11 cellular contexts compared by ENCODE assay signal in genomic region chr13:98976941-98977340, GRCh38. TPM values are rescaled to one million over a fixed set of nuclear protein-coding genes. Genes with fewer than 3 reads are reported as not detected.
DNase-seq lines count a peak whose midpoint lies in the region; ATAC-seq and TF ChIP-seq lines count a peak whose summit lies in the region.
"Had no signal": no experiment of that assay in that cellular context is flagged by ENCODE, and none has a peak within 500 bp of the region (broad histone marks: within the 10 kb centered on the region; RNA-seq: fewer than 3 reads in every experiment).

No MANE protein-coding gene starts in this region.

- no peak overlapping the region for H2AFZ ChIP-seq in mesenchymal stem cell (ENCODE audit: low read depth, low read length)

- no peak overlapping the region for H3K23ac ChIP-seq in mesenchymal stem cell (ENCODE audit: low read length in 2 of 2)

- DNase-seq in LHCN-M2 (ENCODE audit: low read depth) (peak; percentile 33), mesenchymal stem cell (peak; percentile 38), superior temporal gyrus (ENCODE audit: extremely low spot score) (peak; percentile 71), NCI-H1436 treated with DMSO at 0.1 percent for 48 hours (lab: John Stamatoyannopoulos, UW) (no peak)
- DNase-seq in activated T-cell treated with anti-CD3 and anti-CD28 coated beads, Interleukin-2, amount 50 U/mL, for 1 hour: no peak
- no peak for DNase-seq in activated CD8-positive, alpha-beta T cell treated with anti-CD3 and anti-CD28 coated beads for 36 hours
- DNase-seq: effector memory CD4-positive, alpha-beta T cell; stimulated activated CD4-positive, alpha-beta T cell treated with anti-CD3 and anti-CD28 coated beads, Interleukin-4, amount 100 ng/mL, for 4 hours had no signal

- H2BK120ac ChIP-seq in mesenchymal stem cell (ENCODE audit: low read depth, low read length): no peak overlapping the region

- no peak overlapping the region for H3K27ac Mint-ChIP-seq in activated CD8-positive, alpha-beta T cell treated with anti-CD3 and anti-CD28 coated beads for 36 hours
- H3K27ac Mint-ChIP-seq: memory B cell had no signal

- no peak overlapping the region for H3K18ac ChIP-seq in mesenchymal stem cell (ENCODE audit: low read depth in 1 of 2, low read length in 2 of 2)

- no peaks in the 10 kb centered on the region for H3K9me3 Mint-ChIP-seq in activated CD8-positive, alpha-beta T cell treated with anti-CD3 and anti-CD28 coated beads for 36 hours
- H3K9me3 Mint-ChIP-seq: memory B cell had no signal

- WGBS in mesenchymal stem cell: 20% methylated on average over 1 of the region's 2 CpGs

- peak overlapping the region in 1 of 2 experiments; percentile 78 for H3K4me3 ChIP-seq in mesenchymal stem cell (ENCODE audit: insufficient read depth in 1 of 2, low read depth in 1 of 2, low read length in 2 of 2)

- ATAC-seq in HG02852 (IDR thresholded peaks at IDR 0.05; ENCODE audit: unreplicated experiment): no peak
- ATAC-seq in activated CD8-positive, alpha-beta T cell treated with anti-CD3 and anti-CD28 coated beads for 36 hours: no peak

- H3K4me1 ChIP-seq in mesenchymal stem cell (ENCODE audit: control insufficient read depth, insufficient read depth, low read depth, low read length): peaks cover 18% of the 10 kb centered on the region

- TF ChIP-seq CTCF in activated CD8-positive, alpha-beta T cell treated with anti-CD3 and anti-CD28 coated beads for 36 hours (IDR thresholded peaks at IDR 0.05): no peak

- H2BK5ac ChIP-seq in mesenchymal stem cell (ENCODE audit: low read depth, low read length, poor library complexity, severe bottlenecking): no peak overlapping the region

- CTCF ChIA-PET in activated CD8-positive, alpha-beta T cell treated with anti-CD3 and anti-CD28 coated beads for 36 hours (lab: Charles Lee): interaction anchor here (1.8 to 2.3 kb wide), 2 partner anchors 52 to 137 kb away, joined by 5 to 7 read pairs; no protein-coding TSS in a partner anchor

- H2BK15ac ChIP-seq in mesenchymal stem cell (ENCODE audit: low read depth, poor library complexity, severe bottlenecking): no peak overlapping the region

- H3K36me3 ChIP-seq in mesenchymal stem cell (ENCODE audit: control insufficient read depth in 1 of 2, insufficient read depth in 2 of 2, low read depth in 1 of 2, low read length in 2 of 2): no peaks in the 10 kb centered on the region

- no peak overlapping the region for H3K4ac ChIP-seq in mesenchymal stem cell (ENCODE audit: low read depth in 1 of 2, low read length in 2 of 2)

- no peaks in the 10 kb centered on the region for H3K27me3 ChIP-seq in mesenchymal stem cell (ENCODE audit: control insufficient read depth in 1 of 2, insufficient read depth in 1 of 2, low read length in 2 of 2)

- H2BK12ac ChIP-seq in mesenchymal stem cell (ENCODE audit: low read length in 2 of 2): no peak overlapping the region

- H4K91ac ChIP-seq in mesenchymal stem cell (ENCODE audit: low read length): no peak overlapping the region

- H3K4me3 Mint-ChIP-seq in activated CD8-positive, alpha-beta T cell treated with anti-CD3 and anti-CD28 coated beads for 36 hours: no peak overlapping the region
- H3K4me3 Mint-ChIP-seq: memory B cell had no signal

- H3K9me3 ChIP-seq in mesenchymal stem cell (ENCODE audit: control insufficient read depth, low read length): no peaks in the 10 kb centered on the region

- H3K4me2 ChIP-seq in mesenchymal stem cell (ENCODE audit: low read length, poor library complexity, severe bottlenecking): peak overlapping the region; percentile 61

- POLR2A ChIA-PET in activated CD8-positive, alpha-beta T cell treated with anti-CD3 and anti-CD28 coated beads for 36 hours (lab: Charles Lee): interaction anchor here (0.6 to 1.7 kb wide), 2 partner anchors 16 to 426 kb away, joined by 3 to 4 read pairs; no protein-coding TSS in a partner anchor

- H3K4me1 Mint-ChIP-seq in activated CD8-positive, alpha-beta T cell treated with anti-CD3 and anti-CD28 coated beads for 36 hours (ENCODE audit: low read depth): peaks cover 71% of the 10 kb centered on the region

- intact Hi-C loops in activated CD8-positive, alpha-beta T cell treated with anti-CD3 and anti-CD28 coated beads for 36 hours (cut with micrococcal nuclease): loop anchor here (5.0 kb wide), 1 partner anchor 85 kb away; no protein-coding TSS in a partner anchor

- H3K27me3 Mint-ChIP-seq in activated CD8-positive, alpha-beta T cell treated with anti-CD3 and anti-CD28 coated beads for 36 hours: no peaks in the 10 kb centered on the region
- H3K27me3 Mint-ChIP-seq: memory B cell had no signal

- peaks cover 5% of the 10 kb centered on the region for H3K36me3 Mint-ChIP-seq in activated CD8-positive, alpha-beta T cell treated with anti-CD3 and anti-CD28 coated beads for 36 hours (ENCODE audit: low read depth)

- H3K14ac ChIP-seq in mesenchymal stem cell (ENCODE audit: low read length in 2 of 2): no peak overlapping the region

- H3K27ac ChIP-seq in cingulate gyrus (ENCODE audit: low read depth, low read length): peak overlapping the region; percentile 95
- peak overlapping the region; percentile 97 for H3K27ac ChIP-seq in mesenchymal stem cell (ENCODE audit: low read length, poor library complexity, severe bottlenecking)

- H4K8ac ChIP-seq in mesenchymal stem cell (ENCODE audit: low read length): no peak overlapping the region

- no peak overlapping the region for H2AK5ac ChIP-seq in mesenchymal stem cell (ENCODE audit: low read length, severe bottlenecking)

- peaks cover 3% of the 10 kb centered on the region for H3K79me1 ChIP-seq in mesenchymal stem cell (replicated peaks; ENCODE audit: low read length, poor library complexity, severe bottlenecking)

- H3K9ac ChIP-seq in mesenchymal stem cell (ENCODE audit: low read length): peak overlapping the region; percentile 55

RNA-seq across cellular contexts. Expression of gene DOCK9, which starts 0.9 kb away (rescaled TPM):
- total RNA-seq in LHCN-M2 (2014; rRNA removed): 69.2 and 100 TPM in 2 replicates
- 23.5 TPM for polyA plus RNA-seq in LHCN-M2 (2012)
- 22.0 TPM for polyA plus RNA-seq in mesenchymal stem cell (2013, experiment 1 of 2)
- 20.8 TPM for polyA plus RNA-seq in mesenchymal stem cell (2013, experiment 2 of 2)
- total RNA-seq in activated CD8-positive, alpha-beta T cell treated with anti-CD3 and anti-CD28 coated beads for 36 hours: 10 to 100 TPM; 33.4 to 36.9 TPM

Comparison
In these comparisons a context has a peak if more than half of its experiments do, and no peak if none do; other contexts are left out.
1. DNase-seq: peak in LHCN-M2 (single experiment), mesenchymal stem cell (single experiment) and superior temporal gyrus (single experiment); none in NCI-H1436 treated with DMSO at 0.1 percent for 48 hours (single experiment), activated T-cell treated with anti-CD3 and anti-CD28 coated beads, Interleukin-2, amount 50 U/mL, for 1 hour (single experiment) and activated CD8-positive, alpha-beta T cell treated with anti-CD3 and anti-CD28 coated beads for 36 hours (single experiment).